8 cellular contexts compared by ENCODE assay signal in genomic region chr6:26216886-26217713, GRCh38.
A peak's percentile ranks its signal among the peaks of the same experiment; 100 is the strongest.
DNase-seq lines count a peak whose midpoint lies in the region; ATAC-seq and TF ChIP-seq lines count a peak whose summit lies in the region.

No MANE protein-coding gene starts in this region.

- intact Hi-C loops in dorsolateral prefrontal cortex (cut with DNase I), result loop anchor here (5.0 kb wide), 2 partner anchors 55 to 70 kb away; a partner anchor contains a TSS

- no peak overlapping the region for H3K27ac Mint-ChIP-seq in stimulated activated memory B cell treated with anti-CD40 and anti-IgM and Interleukin-4, amounts not matched to agents 10 μg/mL and 1 μg/mL and 100 μg/mL, for 72 hours

- H3K4me3 ChIP-seq in dorsolateral prefrontal cortex, result peak overlapping the region; percentile 31 to 81 (median 66)
- H3K4me3 ChIP-seq in mesodermal cell (ENCODE audit: extremely low read depth, insufficient read depth, low read length, poor library complexity, severe bottlenecking), result peak overlapping the region; percentile 49

- H3K27me3 Mint-ChIP-seq in stimulated activated memory B cell treated with anti-CD40 and anti-IgM and Interleukin-4, amounts not matched to agents 10 μg/mL and 1 μg/mL and 100 μg/mL, for 72 hours, result no peaks in the 10 kb centered on the region

- H3K9me3 ChIP-seq in mesodermal cell (ENCODE audit: control insufficient read depth, low read length), result no peaks in the 10 kb centered on the region

- H3K36me3 ChIP-seq in mesodermal cell (ENCODE audit: control insufficient read depth, insufficient read depth, low read length), result no peaks in the 10 kb centered on the region

- no peaks in the 10 kb centered on the region for H3K4me1 ChIP-seq in mesodermal cell (ENCODE audit: control insufficient read depth, insufficient read depth, low read length, poor library complexity, severe bottlenecking)

- 0 to 2% methylated on average over 36 to 41 of the region's 44 CpGs for WGBS in mesodermal cell (ENCODE audit: insufficient coverage in 2 of 2), 2 experiments

- no peaks in the 10 kb centered on the region for H3K9me3 Mint-ChIP-seq in stimulated activated memory B cell treated with anti-CD40 and anti-IgM and Interleukin-4, amounts not matched to agents 10 μg/mL and 1 μg/mL and 100 μg/mL, for 72 hours

- DNase-seq in Daoy (ENCODE audit: low read depth), result peak; percentile 81
- peak; percentile 68 for DNase-seq in H4 (ENCODE audit: low spot score)
- DNase-seq in NCI-H2171 (lab: John Stamatoyannopoulos, UW), result peak; percentile 80
- DNase-seq in activated CD4-positive, alpha-beta T cell treated with anti-CD3 and anti-CD28 coated beads for 48 hours, result peak; percentile 88
- peak; percentile 57 to 91 (median 82) for DNase-seq in dorsolateral prefrontal cortex
- no peak for DNase-seq in HCEC 1CT

- TF ChIP-seq CTCF in dorsolateral prefrontal cortex (IDR thresholded peaks at IDR 0.05 in 54 of 56, conservative IDR thresholded peaks at IDR 0.05 in 2 of 56; ENCODE audit: low read depth in 1 of 56, partially characterized antibody in 56 of 56), result peak in 32 of 56 donors; percentile 9 to 53 (median 33)

- peaks cover 0 to 74% (median 17%) of the 10 kb centered on the region in 45 donors for H3K27me3 ChIP-seq in dorsolateral prefrontal cortex

- H3K27ac ChIP-seq in dorsolateral prefrontal cortex (peak overlapping the region; percentile 52 to 98 (median 91)), mesodermal cell (ENCODE audit: low read depth, low read length, severe bottlenecking) (peak overlapping the region; percentile 98)

- no peak overlapping the region for H3K4me3 Mint-ChIP-seq in stimulated activated memory B cell treated with anti-CD40 and anti-IgM and Interleukin-4, amounts not matched to agents 10 μg/mL and 1 μg/mL and 100 μg/mL, for 72 hours

- peaks cover 7% of the 10 kb centered on the region for H3K4me1 Mint-ChIP-seq in stimulated activated memory B cell treated with anti-CD40 and anti-IgM and Interleukin-4, amounts not matched to agents 10 μg/mL and 1 μg/mL and 100 μg/mL, for 72 hours

- ATAC-seq in stimulated activated memory B cell treated with anti-CD40 and anti-IgM and Interleukin-4, amounts not matched to agents 10 μg/mL and 1 μg/mL and 100 μg/mL, for 72 hours, result peak; percentile 75

- H3K36me3 Mint-ChIP-seq in stimulated activated memory B cell treated with anti-CD40 and anti-IgM and Interleukin-4, amounts not matched to agents 10 μg/mL and 1 μg/mL and 100 μg/mL, for 72 hours, result no peaks in the 10 kb centered on the region
